1 cellular context compared by ENCODE assay signal in the genomic region with DNA sequence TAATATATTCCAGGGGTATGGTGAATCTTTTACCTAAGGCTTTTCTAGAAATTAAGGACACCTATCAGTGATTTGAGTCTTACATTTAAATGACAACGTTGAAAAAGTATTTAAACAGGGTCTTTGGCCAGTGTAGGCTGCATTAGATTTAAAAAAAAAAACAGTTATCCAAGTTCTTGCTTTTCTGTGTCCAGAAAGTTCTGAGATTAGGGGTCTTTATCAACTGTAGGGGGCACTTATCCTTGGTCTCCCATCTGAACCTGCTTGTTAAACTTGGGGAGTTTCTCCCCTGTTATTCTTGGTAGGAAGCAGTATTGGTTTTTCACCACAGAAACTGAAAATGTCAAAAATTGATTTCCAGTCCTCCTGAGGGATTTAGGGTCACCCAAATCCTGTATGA.
TF ChIP-seq lines count a peak whose summit lies in the region.

No MANE protein-coding gene starts in this region.

TF ChIP-seq in HCT116, 20 proteins besides CTCF, POLR2A, EP300 and RAD21 (continued from another document):
- TF ChIP-seq, protein P1, sequence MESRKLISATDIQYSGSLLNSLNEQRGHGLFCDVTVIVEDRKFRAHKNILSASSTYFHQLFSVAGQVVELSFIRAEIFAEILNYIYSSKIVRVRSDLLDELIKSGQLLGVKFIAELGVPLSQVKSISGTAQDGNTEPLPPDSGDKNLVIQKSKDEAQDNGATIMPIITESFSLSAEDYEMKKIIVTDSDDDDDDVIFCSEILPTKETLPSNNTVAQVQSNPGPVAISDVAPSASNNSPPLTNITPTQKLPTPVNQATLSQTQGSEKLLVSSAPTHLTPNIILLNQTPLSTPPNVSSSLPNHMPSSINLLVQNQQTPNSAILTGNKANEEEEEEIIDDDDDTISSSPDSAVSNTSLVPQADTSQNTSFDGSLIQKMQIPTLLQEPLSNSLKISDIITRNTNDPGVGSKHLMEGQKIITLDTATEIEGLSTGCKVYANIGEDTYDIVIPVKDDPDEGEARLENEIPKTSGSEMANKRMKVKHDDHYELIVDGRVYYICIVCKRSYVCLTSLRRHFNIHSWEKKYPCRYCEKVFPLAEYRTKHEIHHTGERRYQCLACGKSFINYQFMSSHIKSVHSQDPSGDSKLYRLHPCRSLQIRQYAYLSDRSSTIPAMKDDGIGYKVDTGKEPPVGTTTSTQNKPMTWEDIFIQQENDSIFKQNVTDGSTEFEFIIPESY (IDR thresholded peaks at IDR 0.05; ENCODE audit: extremely low read depth, insufficient replicate concordance, low read length), result no peak
- TF ChIP-seq SIN3A (IDR thresholded peaks at IDR 0.05; ENCODE audit: low read depth), result no peak
- TF ChIP-seq, protein P2, sequence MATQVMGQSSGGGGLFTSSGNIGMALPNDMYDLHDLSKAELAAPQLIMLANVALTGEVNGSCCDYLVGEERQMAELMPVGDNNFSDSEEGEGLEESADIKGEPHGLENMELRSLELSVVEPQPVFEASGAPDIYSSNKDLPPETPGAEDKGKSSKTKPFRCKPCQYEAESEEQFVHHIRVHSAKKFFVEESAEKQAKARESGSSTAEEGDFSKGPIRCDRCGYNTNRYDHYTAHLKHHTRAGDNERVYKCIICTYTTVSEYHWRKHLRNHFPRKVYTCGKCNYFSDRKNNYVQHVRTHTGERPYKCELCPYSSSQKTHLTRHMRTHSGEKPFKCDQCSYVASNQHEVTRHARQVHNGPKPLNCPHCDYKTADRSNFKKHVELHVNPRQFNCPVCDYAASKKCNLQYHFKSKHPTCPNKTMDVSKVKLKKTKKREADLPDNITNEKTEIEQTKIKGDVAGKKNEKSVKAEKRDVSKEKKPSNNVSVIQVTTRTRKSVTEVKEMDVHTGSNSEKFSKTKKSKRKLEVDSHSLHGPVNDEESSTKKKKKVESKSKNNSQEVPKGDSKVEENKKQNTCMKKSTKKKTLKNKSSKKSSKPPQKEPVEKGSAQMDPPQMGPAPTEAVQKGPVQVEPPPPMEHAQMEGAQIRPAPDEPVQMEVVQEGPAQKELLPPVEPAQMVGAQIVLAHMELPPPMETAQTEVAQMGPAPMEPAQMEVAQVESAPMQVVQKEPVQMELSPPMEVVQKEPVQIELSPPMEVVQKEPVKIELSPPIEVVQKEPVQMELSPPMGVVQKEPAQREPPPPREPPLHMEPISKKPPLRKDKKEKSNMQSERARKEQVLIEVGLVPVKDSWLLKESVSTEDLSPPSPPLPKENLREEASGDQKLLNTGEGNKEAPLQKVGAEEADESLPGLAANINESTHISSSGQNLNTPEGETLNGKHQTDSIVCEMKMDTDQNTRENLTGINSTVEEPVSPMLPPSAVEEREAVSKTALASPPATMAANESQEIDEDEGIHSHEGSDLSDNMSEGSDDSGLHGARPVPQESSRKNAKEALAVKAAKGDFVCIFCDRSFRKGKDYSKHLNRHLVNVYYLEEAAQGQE (IDR thresholded peaks at IDR 0.05; ENCODE audit: low read depth), result no peak
- no peak for TF ChIP-seq SP1 (IDR thresholded peaks at IDR 0.05; ENCODE audit: low read depth)
- TF ChIP-seq JUND (IDR thresholded peaks at IDR 0.05), result no peak
